In genomic region chr12:127519766-127520165, GRCh38 we compare ENCODE assay signal across 28 cellular contexts.
"Had no signal": no experiment of that assay in that cellular context is flagged by ENCODE, and none has a peak within 500 bp of the region (broad histone marks: within the 10 kb centered on the region; RNA-seq: fewer than 3 reads in every experiment).

No MANE protein-coding gene starts in this region.

- H3K4me3 Mint-ChIP-seq: activated CD4-positive, alpha-beta memory T cell treated with anti-CD3 and anti-CD28 coated beads, Interleukin-2, amount 10 ng/mL, durations not matched to agents 7 days and 5 days; activated naive CD4-positive, alpha-beta T cell treated with anti-CD3 and anti-CD28 coated beads, Interleukin-2, amount 50 U/mL, for 24 hours; activated naive CD8-positive, alpha-beta T cell treated with anti-CD3 and anti-CD28 coated beads, Interleukin-2, amount 10 ng/mL, durations not matched to agents 7 days and 5 days; activated T-cell treated with anti-CD3 and anti-CD28 coated beads, Interleukin-2, amount 50 U/mL, for 24 hours; activated T-cell treated with anti-CD3 and anti-CD28 coated beads, Interleukin-2, amount 50 U/mL, for 72 hours; brain; WTC11 had no signal

- H3K36me3 Mint-ChIP-seq: activated naive CD4-positive, alpha-beta T cell treated with anti-CD3 and anti-CD28 coated beads, Interleukin-2, amount 50 U/mL, for 24 hours; activated naive CD8-positive, alpha-beta T cell treated with anti-CD3 and anti-CD28 coated beads, Interleukin-2, amount 10 ng/mL, durations not matched to agents 7 days and 5 days; brain had no signal

- H3K4me3 ChIP-seq: ascending aorta, breast epithelium, cardiac muscle cell, colonic mucosa, gastrocnemius medialis, heart left ventricle had no signal

- H3K36me3 ChIP-seq: ascending aorta, breast epithelium, cardiac muscle cell, colonic mucosa, gastrocnemius medialis, heart left ventricle had no signal

- H3K4me1 Mint-ChIP-seq: activated CD4-positive, alpha-beta memory T cell treated with anti-CD3 and anti-CD28 coated beads, Interleukin-2, amount 10 ng/mL, durations not matched to agents 7 days and 5 days; activated naive CD4-positive, alpha-beta T cell treated with anti-CD3 and anti-CD28 coated beads, Interleukin-2, amount 50 U/mL, for 24 hours; activated naive CD8-positive, alpha-beta T cell treated with anti-CD3 and anti-CD28 coated beads, Interleukin-2, amount 10 ng/mL, durations not matched to agents 7 days and 5 days; brain; WTC11 had no signal

- H3K27me3 Mint-ChIP-seq: activated naive CD4-positive, alpha-beta T cell treated with anti-CD3 and anti-CD28 coated beads, Interleukin-2, amount 50 U/mL, for 24 hours; activated naive CD8-positive, alpha-beta T cell treated with anti-CD3 and anti-CD28 coated beads, Interleukin-2, amount 10 ng/mL, durations not matched to agents 7 days and 5 days; activated T-cell treated with anti-CD3 and anti-CD28 coated beads, Interleukin-2, amount 50 U/mL, for 24 hours had no signal

- ATAC-seq: foreskin keratinocyte, gastrocnemius medialis, heart left ventricle, WTC11 had no signal

- H3K27ac ChIP-seq: ascending aorta, breast epithelium, cardiac muscle cell, colonic mucosa, epithelial cell of prostate, foreskin keratinocyte, gastrocnemius medialis, heart left ventricle, VCaP had no signal

- DNase-seq: activated CD4-positive, alpha-beta memory T cell treated with anti-CD3 and anti-CD28 coated beads, Interleukin-2, amount 10 ng/mL, durations not matched to agents 7 days and 5 days; activated CD4-positive, alpha-beta T cell treated with anti-CD3 and anti-CD28 coated beads for 1 hour; activated CD4-positive, alpha-beta T cell treated with anti-CD3 and anti-CD28 coated beads for 48 hours; activated CD8-positive, alpha-beta memory T cell treated with anti-CD3 and anti-CD28 coated beads, Interleukin-2, amount 50 U/mL, for 48 hours; activated effector memory CD4-positive, alpha-beta T cell treated with Interleukin-2 at 50 U/mL for 16 hours; activated gamma-delta T cell treated with Interleukin-2 at 50 U/mL for 16 hours; activated naive CD4-positive, alpha-beta T cell treated with Interleukin-2 at 50 U/mL for 16 hours; activated naive CD8-positive, alpha-beta T cell treated with anti-CD3 and anti-CD28 coated beads, Interleukin-2, amount 10 ng/mL, durations not matched to agents 7 days and 5 days; activated T-cell treated with anti-CD3 and anti-CD28 coated beads for 4 hours; activated T-cell treated with anti-CD3 and anti-CD28 coated beads, Interleukin-2, amount 50 U/mL, for 24 hours; central memory CD4-positive, alpha-beta T cell; cerebellar nuclear complex; colonic mucosa; effector CD8-positive, alpha-beta T cell; foreskin keratinocyte; gastrocnemius medialis; glutamatergic neuron; heart left ventricle; hypothalamus had no signal

- H3K27ac Mint-ChIP-seq: activated CD4-positive, alpha-beta memory T cell treated with anti-CD3 and anti-CD28 coated beads, Interleukin-2, amount 10 ng/mL, durations not matched to agents 7 days and 5 days; activated naive CD4-positive, alpha-beta T cell treated with anti-CD3 and anti-CD28 coated beads, Interleukin-2, amount 50 U/mL, for 24 hours; activated naive CD8-positive, alpha-beta T cell treated with anti-CD3 and anti-CD28 coated beads, Interleukin-2, amount 10 ng/mL, durations not matched to agents 7 days and 5 days; activated T-cell treated with anti-CD3 and anti-CD28 coated beads, Interleukin-2, amount 50 U/mL, for 24 hours; activated T-cell treated with anti-CD3 and anti-CD28 coated beads, Interleukin-2, amount 50 U/mL, for 72 hours; brain; WTC11 had no signal

- H3K9me3 ChIP-seq: ascending aorta, breast epithelium, colonic mucosa, gastrocnemius medialis, heart left ventricle had no signal

- H3K4me1 ChIP-seq: breast epithelium, colonic mucosa, foreskin keratinocyte, gastrocnemius medialis, heart left ventricle had no signal

- H3K27me3 ChIP-seq: ascending aorta, breast epithelium, cardiac muscle cell, colonic mucosa, foreskin keratinocyte, gastrocnemius medialis had no signal
